8 cellular contexts compared by ENCODE assay signal in genomic region chr6:13425971-13426931, GRCh38.
DNase-seq lines count a peak whose midpoint lies in the region; ATAC-seq and TF ChIP-seq lines count a peak whose summit lies in the region.

No MANE protein-coding gene starts in this region.

- in situ Hi-C loops in GM13976 (cut with MboI; ENCODE audit: low sequenced_read_pairs, unreplicated experiment) = no loop called here

- H3K27ac ChIP-seq in RWPE2 (ENCODE audit: poor library complexity, severe bottlenecking) (peak overlapping the region; percentile 9), spleen (peak overlapping the region in 7 of 8 donors; percentile 20 to 87 (median 82))

- peaks cover 29% of the 10 kb centered on the region for H3K4me1 Mint-ChIP-seq in type B pancreatic cell (ENCODE audit: unreplicated experiment)

- intact Hi-C loops in spleen (cut with DNase I; ENCODE audit: low total_unique reads) = no loop called here

- H3K4me3 ChIP-seq in RWPE2 (ENCODE audit: severe bottlenecking) (no peak overlapping the region), fibroblast of pulmonary artery (replicated peaks; ENCODE audit: low read depth, low read length) (no peak overlapping the region), spleen (no peak overlapping the region)

- H3K27me3 Mint-ChIP-seq in type B pancreatic cell = no peaks in the 10 kb centered on the region

- H3K4me1 ChIP-seq in RWPE2 (ENCODE audit: insufficient read depth, poor library complexity, severe bottlenecking) = peaks cover 7% of the 10 kb centered on the region
- H3K4me1 ChIP-seq in spleen = peaks cover 20 to 92% (median 68%) of the 10 kb centered on the region in 6 donors

- H3K36me3 Mint-ChIP-seq in type B pancreatic cell = no peaks in the 10 kb centered on the region

- no peak overlapping the region for H3K27ac Mint-ChIP-seq in type B pancreatic cell

- H3K27me3 ChIP-seq in RWPE2 (ENCODE audit: insufficient read depth, poor library complexity, severe bottlenecking) = no peaks in the 10 kb centered on the region
- H3K27me3 ChIP-seq in spleen (replicated peaks in 1 of 7) = no peaks in the 10 kb centered on the region

- TF ChIP-seq CTCF in GM10266 (IDR thresholded peaks at IDR 0.05; ENCODE audit: control insufficient read depth, insufficient read depth, low read depth, missing control alignments) (no peak), RWPE2 (IDR thresholded peaks at IDR 0.05; ENCODE audit: poor library complexity, severe bottlenecking) (no peak), fibroblast of pulmonary artery (IDR thresholded peaks at IDR 0.05; ENCODE audit: low read length, missing control alignments) (no peak), spleen (IDR thresholded peaks at IDR 0.05 in 8 of 11, conservative IDR thresholded peaks at IDR 0.05 in 3 of 11) (no peak), GM13976 (IDR thresholded peaks at IDR 0.05; ENCODE audit: borderline replicate concordance, control extremely low read depth, extremely low read depth, insufficient read depth, missing control alignments) (no peak), type B pancreatic cell (conservative IDR thresholded peaks at IDR 0.05) (no peak)

- H3K9me3 ChIP-seq in RWPE2 (ENCODE audit: severe bottlenecking) = no peaks in the 10 kb centered on the region
- no peaks in the 10 kb centered on the region for H3K9me3 ChIP-seq in spleen

- H3K9me3 Mint-ChIP-seq in type B pancreatic cell = no peaks in the 10 kb centered on the region

- 80 to 92% (median 89%) methylated on average over 21 of the region's 21 CpGs for WGBS in spleen, 5 donors

- DNase-seq in GM10266 (ENCODE audit: extremely low spot score) (peak; percentile 24), RWPE2 (ENCODE audit: low spot score) (no peak), fibroblast of pulmonary artery (ENCODE audit: low read depth) (peak; percentile 72), spleen (peak; percentile 72), GM13976 (ENCODE audit: low spot score) (no peak), activated gamma-delta T cell (lab: John Stamatoyannopoulos, UW) (no peak), type B pancreatic cell (ENCODE audit: extremely low spot score, unreplicated experiment) (no peak), mucosa of gallbladder (ENCODE audit: low spot score) (no peak)

- no peak overlapping the region for H3K4me3 Mint-ChIP-seq in type B pancreatic cell

- H3K36me3 ChIP-seq in RWPE2 (ENCODE audit: low read depth) = no peaks in the 10 kb centered on the region
- H3K36me3 ChIP-seq in spleen = no peaks in the 10 kb centered on the region

- ATAC-seq in RWPE2 (ENCODE audit: low read depth) = peak; percentile 83

- TF ChIP-seq POLR2A in spleen (IDR thresholded peaks at IDR 0.05) = no peak

Comparison
In these comparisons a context has a peak if more than half of its experiments do, and no peak if none do; other contexts are left out.
1. DNase-seq: peak in GM10266 (single experiment), fibroblast of pulmonary artery (single experiment) and spleen (single experiment); none in RWPE2 (single experiment), GM13976 (single experiment), activated gamma-delta T cell (single experiment), type B pancreatic cell (single experiment) and mucosa of gallbladder (single experiment).